1 cellular context compared by ENCODE assay signal in the genomic region with DNA sequence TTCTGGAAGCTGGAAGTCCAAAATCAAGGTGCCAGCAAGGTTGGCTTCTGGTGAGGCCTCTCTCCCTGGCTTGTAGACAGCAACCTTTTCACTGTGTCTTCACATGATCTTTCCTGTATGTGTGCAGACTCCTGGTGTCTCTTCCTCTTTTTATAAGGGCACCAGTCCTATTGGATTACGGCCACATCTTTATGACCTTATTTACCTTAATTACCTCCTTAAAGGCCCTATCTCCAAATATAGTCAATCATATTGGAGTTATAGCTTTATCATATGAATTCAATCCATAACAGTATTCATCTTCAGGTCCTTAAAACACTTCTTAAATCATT.
TF ChIP-seq lines count a peak whose summit lies in the region.

No MANE protein-coding gene starts in this region.

TF ChIP-seq in IMR-90, 13 proteins besides CTCF, POLR2A, EP300 and RAD21:
- TF ChIP-seq BHLHE40 (IDR thresholded peaks at IDR 0.05; ENCODE audit: low read depth, low read length) = no peak
- TF ChIP-seq, protein P1, sequence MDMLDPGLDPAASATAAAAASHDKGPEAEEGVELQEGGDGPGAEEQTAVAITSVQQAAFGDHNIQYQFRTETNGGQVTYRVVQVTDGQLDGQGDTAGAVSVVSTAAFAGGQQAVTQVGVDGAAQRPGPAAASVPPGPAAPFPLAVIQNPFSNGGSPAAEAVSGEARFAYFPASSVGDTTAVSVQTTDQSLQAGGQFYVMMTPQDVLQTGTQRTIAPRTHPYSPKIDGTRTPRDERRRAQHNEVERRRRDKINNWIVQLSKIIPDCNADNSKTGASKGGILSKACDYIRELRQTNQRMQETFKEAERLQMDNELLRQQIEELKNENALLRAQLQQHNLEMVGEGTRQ (IDR thresholded peaks at IDR 0.05; ENCODE audit: low read depth, low read length) = no peak
- TF ChIP-seq RCOR1 (IDR thresholded peaks at IDR 0.05; ENCODE audit: insufficient replicate concordance, low read length) = no peak
- no peak for TF ChIP-seq CHD1 (IDR thresholded peaks at IDR 0.05; ENCODE audit: low read depth, low read length)
- TF ChIP-seq MXI1 (IDR thresholded peaks at IDR 0.05; ENCODE audit: borderline replicate concordance, low read depth, low read length) = no peak
- no peak for TF ChIP-seq SMC3 (IDR thresholded peaks at IDR 0.05; ENCODE audit: low read depth, low read length)
- TF ChIP-seq CEBPB (IDR thresholded peaks at IDR 0.05; ENCODE audit: low read depth, low read length) = no peak
- TF ChIP-seq FOS (IDR thresholded peaks at IDR 0.05; ENCODE audit: low read depth, low read length) = no peak
- TF ChIP-seq NFE2L2 (IDR thresholded peaks at IDR 0.05; ENCODE audit: low read depth, low read length) = no peak
- TF ChIP-seq MAFK (IDR thresholded peaks at IDR 0.05; ENCODE audit: low read depth, low read length) = no peak
- TF ChIP-seq MAZ (IDR thresholded peaks at IDR 0.05; ENCODE audit: borderline replicate concordance, low read depth, low read length) = no peak
- TF ChIP-seq RFX5 (IDR thresholded peaks at IDR 0.05; ENCODE audit: low read depth, low read length) = no peak
